1 cellular context compared by ENCODE assay signal in genomic region chr12:90062799-90063198, GRCh38.
TF ChIP-seq lines count a peak whose summit lies in the region.

No MANE protein-coding gene starts in this region.

TF ChIP-seq in K562, 482 proteins besides CTCF, POLR2A, EP300 and RAD21 (continued from another document):
- TF ChIP-seq POU5F1 (IDR thresholded peaks at IDR 0.05; ENCODE audit: borderline replicate concordance, low read depth, low read length, partially characterized antibody) = no peak
- no peak for TF ChIP-seq FOXO4 (CRISPR knock-in tag; IDR thresholded peaks at IDR 0.05)
- no peak for TF ChIP-seq HMGN3 (IDR thresholded peaks at IDR 0.05; ENCODE audit: borderline replicate concordance, extremely low read depth, insufficient read length, low read depth, low read length)
